Comparison of ENCODE assay signal across 12 cellular contexts in the genomic region with DNA sequence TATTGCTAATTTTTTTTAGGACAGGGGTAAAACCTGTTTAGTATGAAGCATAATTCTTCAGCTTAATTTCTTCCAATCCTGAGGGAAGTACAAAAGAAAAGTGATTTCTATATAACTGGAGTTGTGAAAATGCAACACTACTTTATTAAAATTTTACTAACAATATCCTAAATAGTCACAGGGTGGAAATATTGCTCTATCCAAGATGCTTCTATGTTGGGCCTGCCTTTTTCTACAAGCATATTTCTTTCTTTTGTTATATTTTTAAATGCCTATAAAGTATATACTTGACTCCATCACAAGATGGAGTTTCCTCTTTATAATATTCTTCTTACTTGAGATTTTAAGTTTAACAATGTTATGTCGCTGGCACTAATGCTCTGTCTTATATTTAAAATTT.
"Had no signal": no experiment of that assay in that cellular context is flagged by ENCODE, and none has a peak within 500 bp of the region (broad histone marks: within the 10 kb centered on the region; RNA-seq: fewer than 3 reads in every experiment).

No MANE protein-coding gene starts in this region.

- H3K9ac ChIP-seq: parathyroid adenoma had no signal

- H3K4me1 ChIP-seq: parathyroid adenoma had no signal

- H3K4me2 ChIP-seq: hepatocyte had no signal

- ATAC-seq: activated CD4-positive, alpha-beta T cell treated with anti-CD3 and anti-CD28 coated beads for 36 hours; natural killer cell had no signal

- DNase-seq: activated CD4-positive, alpha-beta T cell treated with anti-CD3 and anti-CD28 coated beads for 36 hours; activated CD4-positive, alpha-beta T cell treated with anti-CD3 and anti-CD28 coated beads, Interleukin-2, amount 50 U/mL, for 48 hours; activated gamma-delta T cell treated with Interleukin-2 at 50 U/mL for 16 hours; amniotic stem cell; dorsolateral prefrontal cortex; natural killer cell; stimulated activated CD4-positive, alpha-beta T cell treated with anti-CD3 and anti-CD28 coated beads, Interleukin-1b, Interleukin-23, amount 100 ng/mL, for 48 hours; stimulated activated CD8-positive, alpha-beta memory T cell treated with anti-CD3 and anti-CD28 coated beads, Interleukin-4, amount 100 ng/mL, for 48 hours had no signal

- H3K4me3 ChIP-seq: dorsolateral prefrontal cortex, hepatocyte, lung had no signal

- H2AFZ ChIP-seq: hepatocyte, parathyroid adenoma had no signal

- H3K27ac ChIP-seq: dorsolateral prefrontal cortex, epithelial cell of prostate, hepatocyte, parathyroid adenoma had no signal

- H3K79me2 ChIP-seq: hepatocyte, parathyroid adenoma had no signal

- H3K27me3 ChIP-seq: dorsolateral prefrontal cortex, hepatocyte had no signal
